Comparison of ENCODE assay signal across 8 cellular contexts in the genomic region with DNA sequence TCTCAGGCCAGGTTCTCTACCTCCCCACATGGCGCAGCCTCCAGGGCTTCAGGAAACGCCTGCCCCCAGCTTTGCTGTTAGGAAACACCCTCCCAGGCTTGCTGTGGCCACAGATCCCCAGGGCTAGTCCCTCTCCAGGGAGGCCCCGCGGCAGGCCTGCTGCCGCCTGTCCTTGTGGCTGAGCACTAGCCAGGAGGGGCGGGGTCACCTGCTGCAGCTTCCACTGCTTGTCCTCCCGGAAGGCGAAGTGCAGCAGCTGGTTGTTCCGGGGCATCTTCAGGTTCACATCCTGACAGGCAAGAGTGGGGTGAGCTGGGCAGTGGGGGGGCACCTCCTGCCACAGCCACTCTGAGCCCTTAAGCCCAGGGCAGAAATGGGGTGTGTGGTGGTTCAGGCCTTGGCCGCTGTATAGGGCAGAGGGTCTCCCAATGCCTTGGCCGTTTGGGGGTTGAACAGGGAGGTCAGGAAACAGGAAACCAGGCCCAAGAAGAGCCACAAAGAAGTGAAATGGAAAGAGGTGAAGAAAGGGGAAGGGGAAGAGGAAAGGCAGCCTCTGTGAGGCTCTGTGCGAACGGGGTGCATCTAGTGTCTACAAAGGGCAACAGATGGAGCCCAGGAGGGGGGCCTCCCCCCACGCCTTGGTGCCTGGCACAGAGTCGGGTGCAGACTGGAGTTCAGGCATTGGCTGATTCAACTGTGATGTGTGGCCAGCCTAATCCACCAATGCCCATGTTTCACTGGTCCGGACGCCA. TPM values are rescaled to one million over a fixed set of nuclear protein-coding genes. Genes with fewer than 3 reads are reported as not detected.
A peak's percentile ranks its signal among the peaks of the same experiment; 100 is the strongest.
DNase-seq lines count a peak whose midpoint lies in the region; FAIRE-seq and TF ChIP-seq lines count a peak whose summit lies in the region.

No MANE protein-coding gene starts in this region.

- H3K27ac ChIP-seq in astrocyte (ENCODE audit: low read depth, low read length) (no peak overlapping the region), smooth muscle cell (ENCODE audit: low read depth) (no peak overlapping the region)

- H3K27ac Mint-ChIP-seq in astrocyte (ENCODE audit: unreplicated experiment) = no peak overlapping the region

- no peak overlapping the region for H3K4me3 ChIP-seq in astrocyte (ENCODE audit: insufficient read depth, low read depth, low read length)
- H3K4me3 ChIP-seq in smooth muscle cell = no peak overlapping the region

- H3K9me3 ChIP-seq in astrocyte (ENCODE audit: insufficient read depth, low read depth, low read length) (no peaks in the 10 kb centered on the region), smooth muscle cell (replicated peaks; ENCODE audit: low read depth) (no peaks in the 10 kb centered on the region)

- H3K9me3 Mint-ChIP-seq in astrocyte (ENCODE audit: unreplicated experiment) = no peaks in the 10 kb centered on the region

- peaks cover 2% of the 10 kb centered on the region for H3K36me3 ChIP-seq in astrocyte (ENCODE audit: insufficient read depth, low read length)
- no peaks in the 10 kb centered on the region for H3K36me3 ChIP-seq in smooth muscle cell (ENCODE audit: low read depth)

- peaks cover 10% of the 10 kb centered on the region for H3K36me3 Mint-ChIP-seq in astrocyte (ENCODE audit: low read depth, unreplicated experiment)

- in situ Hi-C loops in KBM-7 (cut with MboI; ENCODE audit: low pct_unique_long_range_greater_than_20kb, low sequenced_read_pairs) = no loop called here

- H3K9ac ChIP-seq in astrocyte (ENCODE audit: low read length) (no peak overlapping the region), smooth muscle cell (ENCODE audit: low read depth) (no peak overlapping the region)

- H3K27me3 Mint-ChIP-seq in astrocyte (ENCODE audit: low read depth, unreplicated experiment) = no peaks in the 10 kb centered on the region

- DNase-seq in DMS153 (lab: John Stamatoyannopoulos, UW) (peak; percentile 63), KBM-7 (peak; percentile 72), astrocyte (ENCODE audit: low read depth) (no peak), medulla oblongata (ENCODE audit: extremely low spot score) (peak; percentile 92), smooth muscle cell (lab: John Stamatoyannopoulos, UW; ENCODE audit: unreplicated experiment) (no peak), H54 (ENCODE audit: insufficient read length, low spot score) (no peak), epidermal melanocyte (ENCODE audit: insufficient read length, low spot score) (no peak)
- DNase-seq in effector CD8-positive, alpha-beta T cell (lab: John Stamatoyannopoulos, UW) = no peak

- WGBS in smooth muscle cell (ENCODE audit: low lambda C conversion rate) = 91% methylated on average over 17 of the region's 17 CpGs

- H3K27me3 ChIP-seq in astrocyte (ENCODE audit: insufficient read depth, low read length) = no peaks in the 10 kb centered on the region
- no peaks in the 10 kb centered on the region for H3K27me3 ChIP-seq in smooth muscle cell (ENCODE audit: low read depth)

- peaks cover 16% of the 10 kb centered on the region for H4K20me1 ChIP-seq in astrocyte (ENCODE audit: insufficient read depth, low read length)
- no peaks in the 10 kb centered on the region for H4K20me1 ChIP-seq in smooth muscle cell (ENCODE audit: low read depth)

- no peak for TF ChIP-seq POLR2A in H54 (IDR thresholded peaks at IDR 0.05; ENCODE audit: low read depth, low read length)

- no peak overlapping the region for H2AFZ ChIP-seq in astrocyte (ENCODE audit: low read depth, low read length)
- H2AFZ ChIP-seq in smooth muscle cell (ENCODE audit: low read depth) = no peak overlapping the region

- peaks cover 17% of the 10 kb centered on the region for H3F3A ChIP-seq in smooth muscle cell (ENCODE audit: low read depth)

- peaks cover 17% of the 10 kb centered on the region for H3K4me1 Mint-ChIP-seq in astrocyte (ENCODE audit: low read depth, unreplicated experiment)

- H3K4me1 ChIP-seq in astrocyte (ENCODE audit: insufficient read depth, low read length) (peaks cover 10% of the 10 kb centered on the region), smooth muscle cell (ENCODE audit: low read depth) (peaks cover 8% of the 10 kb centered on the region)

- no peak overlapping the region for H3K4me2 ChIP-seq in astrocyte (ENCODE audit: low read length)
- H3K4me2 ChIP-seq in smooth muscle cell = no peak overlapping the region

- H3K4me3 Mint-ChIP-seq in astrocyte (ENCODE audit: unreplicated experiment) = peak overlapping the region; percentile 85

- FAIRE-seq in astrocyte (lab: Jason Lieb, UNC) (no peak), H54 (lab: Jason Lieb, UNC) (no peak)

- H3K79me2 ChIP-seq in astrocyte (ENCODE audit: insufficient read depth, low read length) = no peaks in the 10 kb centered on the region
- H3K79me2 ChIP-seq in smooth muscle cell (ENCODE audit: low read depth) = peaks cover 4% of the 10 kb centered on the region

- TF ChIP-seq CTCF in astrocyte (IDR thresholded peaks at IDR 0.05; ENCODE audit: insufficient read depth, low read depth, low read length) (no peak), smooth muscle cell (IDR thresholded peaks at IDR 0.05; ENCODE audit: borderline replicate concordance, insufficient read depth, poor library complexity, severe bottlenecking) (no peak)

RNA-seq across cellular contexts. Expression of a gene that starts 2.0 kb away (rescaled TPM):
- total RNA-seq in astrocyte (33.6 and 38.0 TPM in 2 replicates), smooth muscle cell (21.6 and 32.1 TPM in 2 replicates)
- polyA plus RNA-seq in smooth muscle cell = 45.6 and 48.7 TPM in 2 replicates

RNA-seq across cellular contexts. Expression of a gene that starts 5.3 kb away (rescaled TPM):
- not detected in 2 replicates for total RNA-seq in astrocyte
- not detected in 2 replicates for total RNA-seq in smooth muscle cell
- 0.29 TPM in 1 of 2 replicates, not detected in the other for polyA plus RNA-seq in smooth muscle cell

RNA-seq across cellular contexts. Expression of a gene that starts 12.3 kb away (rescaled TPM):
- total RNA-seq in astrocyte (4.4 and 5.9 TPM in 2 replicates), smooth muscle cell (not detected in 2 replicates)
- polyA plus RNA-seq in smooth muscle cell = 0.52 TPM in 1 of 2 replicates, not detected in the other

RNA-seq across cellular contexts. Expression of a gene that starts 33.5 kb away (rescaled TPM):
- total RNA-seq in astrocyte (12.2 and 14.6 TPM in 2 replicates), smooth muscle cell (4.1 and 5.3 TPM in 2 replicates)
- 7.1 and 10.1 TPM in 2 replicates for polyA plus RNA-seq in smooth muscle cell

RNA-seq across cellular contexts. Expression of a gene that starts 46.6 kb away (rescaled TPM):
- total RNA-seq in astrocyte = 69.9 and 77.8 TPM in 2 replicates
- 26.4 and 27.8 TPM in 2 replicates for total RNA-seq in smooth muscle cell
- 28.9 and 35.1 TPM in 2 replicates for polyA plus RNA-seq in smooth muscle cell

Comparison
In these comparisons a context has a peak if more than half of its experiments do, and no peak if none do; other contexts are left out.
1. DNase-seq: peak in DMS153 (single experiment), KBM-7 (single experiment) and medulla oblongata (single experiment); none in astrocyte (single experiment), smooth muscle cell (single experiment), H54 (single experiment), epidermal melanocyte (single experiment) and effector CD8-positive, alpha-beta T cell (single experiment).